In the genomic region with DNA sequence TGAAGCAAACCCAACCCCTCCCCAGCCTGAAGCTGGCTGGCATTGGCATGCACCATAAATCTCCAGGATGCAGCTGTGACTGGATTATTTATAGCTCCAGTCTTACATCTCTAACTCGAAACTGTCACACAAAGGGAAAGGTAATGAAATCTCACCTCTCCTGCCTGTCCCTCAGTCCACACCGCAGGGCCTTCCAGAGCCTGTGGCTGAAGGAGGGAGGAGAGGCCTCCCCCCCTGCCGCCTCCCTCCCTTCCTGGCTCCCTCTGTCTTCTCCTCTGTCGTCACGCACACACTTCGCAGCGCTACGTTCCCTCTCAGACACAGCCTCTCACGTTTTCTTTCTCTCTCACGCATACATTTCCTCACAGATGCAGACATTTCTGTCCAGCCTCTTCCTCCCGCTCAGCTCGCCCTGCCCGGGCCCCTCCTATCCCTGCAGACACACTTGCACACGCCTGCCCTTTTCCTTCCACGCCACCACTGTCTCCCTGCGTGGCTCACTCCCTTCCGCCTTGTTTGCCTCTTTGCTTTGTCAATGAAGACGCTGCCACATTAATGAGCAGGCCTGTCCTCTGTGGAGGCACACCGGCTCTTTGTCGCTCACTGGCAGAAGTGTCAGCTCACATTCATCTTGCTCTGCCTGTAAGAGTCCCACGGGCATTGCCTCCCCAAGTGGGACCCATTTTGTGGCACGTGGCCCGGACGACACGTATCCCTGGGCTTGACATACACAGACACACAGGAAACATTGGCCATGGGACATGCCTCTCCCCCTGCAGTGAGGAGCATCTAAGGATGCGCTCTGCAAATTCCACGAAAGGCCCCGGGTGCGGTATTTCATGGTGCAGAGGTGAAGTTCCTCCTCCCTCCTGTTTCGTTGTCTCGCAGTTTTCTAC, we compare ENCODE assay signal across 2 cellular contexts.
TF ChIP-seq lines count a peak whose summit lies in the region.

No MANE protein-coding gene starts in this region.

TF ChIP-seq in IMR-90, 13 proteins besides CTCF, POLR2A, EP300 and RAD21 (continued from another document):
- TF ChIP-seq BHLHE40 (IDR thresholded peaks at IDR 0.05; ENCODE audit: low read depth, low read length) (peak; percentile 94), ELK1 (IDR thresholded peaks at IDR 0.05; ENCODE audit: borderline replicate concordance, low read depth, low read length) (no peak), MAZ (IDR thresholded peaks at IDR 0.05; ENCODE audit: borderline replicate concordance, low read depth, low read length) (peak; percentile 67; the same call in 1 of the 2 replicates), USF2 (IDR thresholded peaks at IDR 0.05; ENCODE audit: low read depth, low read length) (no peak)

TF ChIP-seq in SK-N-SH treated with all-trans-retinoic acid at 6 μM for 48 hours, 23 proteins besides CTCF, POLR2A, EP300 and RAD21 (continued from another document):
- no peak for TF ChIP-seq ISL1 (CRISPR knock-in tag; IDR thresholded peaks at IDR 0.05)
- TF ChIP-seq, protein P1, sequence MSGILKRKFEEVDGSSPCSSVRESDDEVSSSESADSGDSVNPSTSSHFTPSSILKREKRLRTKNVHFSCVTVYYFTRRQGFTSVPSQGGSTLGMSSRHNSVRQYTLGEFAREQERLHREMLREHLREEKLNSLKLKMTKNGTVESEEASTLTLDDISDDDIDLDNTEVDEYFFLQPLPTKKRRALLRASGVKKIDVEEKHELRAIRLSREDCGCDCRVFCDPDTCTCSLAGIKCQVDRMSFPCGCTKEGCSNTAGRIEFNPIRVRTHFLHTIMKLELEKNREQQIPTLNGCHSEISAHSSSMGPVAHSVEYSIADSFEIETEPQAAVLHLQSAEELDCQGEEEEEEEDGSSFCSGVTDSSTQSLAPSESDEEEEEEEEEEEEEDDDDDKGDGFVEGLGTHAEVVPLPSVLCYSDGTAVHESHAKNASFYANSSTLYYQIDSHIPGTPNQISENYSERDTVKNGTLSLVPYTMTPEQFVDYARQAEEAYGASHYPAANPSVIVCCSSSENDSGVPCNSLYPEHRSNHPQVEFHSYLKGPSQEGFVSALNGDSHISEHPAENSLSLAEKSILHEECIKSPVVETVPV (CRISPR knock-in tag; IDR thresholded peaks at IDR 0.05), result no peak
- no peak for TF ChIP-seq BACH2 (CRISPR knock-in tag; IDR thresholded peaks at IDR 0.05; ENCODE audit: borderline replicate concordance)
- no peak for TF ChIP-seq ZNF565 (CRISPR knock-in tag; conservative IDR thresholded peaks at IDR 0.05; ENCODE audit: low read depth)
- TF ChIP-seq OSR1 (CRISPR knock-in tag; IDR thresholded peaks at IDR 0.05), result no peak
- TF ChIP-seq, protein P2, sequence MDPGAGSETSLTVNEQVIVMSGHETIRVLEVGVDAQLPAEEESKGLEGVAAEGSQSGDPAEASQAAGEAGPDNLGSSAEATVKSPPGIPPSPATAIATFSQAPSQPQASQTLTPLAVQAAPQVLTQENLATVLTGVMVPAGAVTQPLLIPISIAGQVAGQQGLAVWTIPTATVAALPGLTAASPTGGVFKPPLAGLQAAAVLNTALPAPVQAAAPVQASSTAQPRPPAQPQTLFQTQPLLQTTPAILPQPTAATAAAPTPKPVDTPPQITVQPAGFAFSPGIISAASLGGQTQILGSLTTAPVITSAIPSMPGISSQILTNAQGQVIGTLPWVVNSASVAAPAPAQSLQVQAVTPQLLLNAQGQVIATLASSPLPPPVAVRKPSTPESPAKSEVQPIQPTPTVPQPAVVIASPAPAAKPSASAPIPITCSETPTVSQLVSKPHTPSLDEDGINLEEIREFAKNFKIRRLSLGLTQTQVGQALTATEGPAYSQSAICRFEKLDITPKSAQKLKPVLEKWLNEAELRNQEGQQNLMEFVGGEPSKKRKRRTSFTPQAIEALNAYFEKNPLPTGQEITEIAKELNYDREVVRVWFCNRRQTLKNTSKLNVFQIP (CRISPR knock-in tag; IDR thresholded peaks at IDR 0.05; ENCODE audit: borderline replicate concordance, low read depth), result no peak
- TF ChIP-seq SNAI2 (CRISPR knock-in tag; IDR thresholded peaks at IDR 0.05), result no peak
- no peak for TF ChIP-seq ESRRG (CRISPR knock-in tag; IDR thresholded peaks at IDR 0.05)
- no peak for TF ChIP-seq ZFP3 (CRISPR knock-in tag; IDR thresholded peaks at IDR 0.05)
- TF ChIP-seq RARB (CRISPR knock-in tag; IDR thresholded peaks at IDR 0.05), result no peak
- TF ChIP-seq, protein P3, sequence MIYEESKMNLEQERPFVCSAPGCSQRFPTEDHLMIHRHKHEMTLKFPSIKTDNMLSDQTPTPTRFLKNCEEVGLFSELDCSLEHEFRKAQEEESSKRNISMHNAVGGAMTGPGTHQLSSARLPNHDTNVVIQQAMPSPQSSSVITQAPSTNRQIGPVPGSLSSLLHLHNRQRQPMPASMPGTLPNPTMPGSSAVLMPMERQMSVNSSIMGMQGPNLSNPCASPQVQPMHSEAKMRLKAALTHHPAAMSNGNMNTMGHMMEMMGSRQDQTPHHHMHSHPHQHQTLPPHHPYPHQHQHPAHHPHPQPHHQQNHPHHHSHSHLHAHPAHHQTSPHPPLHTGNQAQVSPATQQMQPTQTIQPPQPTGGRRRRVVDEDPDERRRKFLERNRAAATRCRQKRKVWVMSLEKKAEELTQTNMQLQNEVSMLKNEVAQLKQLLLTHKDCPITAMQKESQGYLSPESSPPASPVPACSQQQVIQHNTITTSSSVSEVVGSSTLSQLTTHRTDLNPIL (CRISPR knock-in tag; IDR thresholded peaks at IDR 0.05; ENCODE audit: low read depth), result no peak
- TF ChIP-seq, protein P4, sequence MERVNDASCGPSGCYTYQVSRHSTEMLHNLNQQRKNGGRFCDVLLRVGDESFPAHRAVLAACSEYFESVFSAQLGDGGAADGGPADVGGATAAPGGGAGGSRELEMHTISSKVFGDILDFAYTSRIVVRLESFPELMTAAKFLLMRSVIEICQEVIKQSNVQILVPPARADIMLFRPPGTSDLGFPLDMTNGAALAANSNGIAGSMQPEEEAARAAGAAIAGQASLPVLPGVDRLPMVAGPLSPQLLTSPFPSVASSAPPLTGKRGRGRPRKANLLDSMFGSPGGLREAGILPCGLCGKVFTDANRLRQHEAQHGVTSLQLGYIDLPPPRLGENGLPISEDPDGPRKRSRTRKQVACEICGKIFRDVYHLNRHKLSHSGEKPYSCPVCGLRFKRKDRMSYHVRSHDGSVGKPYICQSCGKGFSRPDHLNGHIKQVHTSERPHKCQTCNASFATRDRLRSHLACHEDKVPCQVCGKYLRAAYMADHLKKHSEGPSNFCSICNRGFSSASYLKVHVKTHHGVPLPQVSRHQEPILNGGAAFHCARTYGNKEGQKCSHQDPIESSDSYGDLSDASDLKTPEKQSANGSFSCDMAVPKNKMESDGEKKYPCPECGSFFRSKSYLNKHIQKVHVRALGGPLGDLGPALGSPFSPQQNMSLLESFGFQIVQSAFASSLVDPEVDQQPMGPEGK (CRISPR knock-in tag; IDR thresholded peaks at IDR 0.05; ENCODE audit: borderline replicate concordance), result no peak
